In the genomic region with DNA sequence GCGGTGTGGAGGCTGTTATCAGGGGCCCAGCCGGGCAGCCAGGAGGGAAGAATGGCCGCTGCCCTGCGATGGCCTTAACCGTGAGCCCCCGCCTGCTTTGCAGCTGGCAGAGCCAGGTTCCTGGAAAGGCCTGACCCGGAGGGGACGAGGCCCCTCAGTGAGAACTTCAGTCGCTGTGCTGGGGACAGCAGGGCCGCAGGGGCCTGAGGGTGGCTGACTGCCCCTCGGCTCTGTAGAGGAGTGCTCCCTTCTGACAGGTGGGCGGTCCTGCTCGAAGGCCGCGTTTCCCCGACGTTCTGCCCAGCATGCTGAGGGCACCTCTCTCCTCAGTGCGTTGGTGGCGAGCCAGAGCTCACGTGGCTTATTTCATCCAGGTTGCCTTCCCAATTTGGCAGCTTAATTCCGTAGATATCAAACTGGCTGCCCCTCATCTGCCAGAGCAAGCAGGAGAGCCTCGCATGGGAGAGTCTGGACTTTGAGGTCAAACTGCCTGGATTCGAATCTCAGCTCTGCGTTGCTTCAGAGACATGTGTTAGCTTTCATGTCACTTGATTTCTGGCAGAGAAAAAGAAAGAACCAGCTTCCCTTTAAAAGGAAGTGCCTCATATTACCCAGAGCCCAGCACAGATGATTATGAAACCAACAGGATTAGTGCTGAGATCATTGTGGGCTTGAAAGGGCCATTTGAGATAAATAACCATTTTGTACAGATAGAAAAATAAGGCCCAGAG, we compare ENCODE assay signal across 8 cellular contexts.
DNase-seq lines count a peak whose midpoint lies in the region; ATAC-seq, FAIRE-seq and TF ChIP-seq lines count a peak whose summit lies in the region.

No MANE protein-coding gene starts in this region.

- H3K9me3 Mint-ChIP-seq in astrocyte (ENCODE audit: unreplicated experiment) = no peaks in the 10 kb centered on the region

- no peaks in the 10 kb centered on the region for H3K36me3 ChIP-seq in astrocyte (ENCODE audit: insufficient read depth, low read length)
- H3K36me3 ChIP-seq in suprapubic skin = peaks cover 5% of the 10 kb centered on the region

- H3K4me1 Mint-ChIP-seq in astrocyte (ENCODE audit: low read depth, unreplicated experiment) = peaks cover 7% of the 10 kb centered on the region

- WGBS in suprapubic skin = 75% methylated on average over 18 of the region's 24 CpGs

- TF ChIP-seq EP300 in suprapubic skin (IDR thresholded peaks at IDR 0.05) = no peak

- no peaks in the 10 kb centered on the region for H3K36me3 Mint-ChIP-seq in astrocyte (ENCODE audit: low read depth, unreplicated experiment)

- no peak for FAIRE-seq in astrocyte (lab: Jason Lieb, UNC)

- ATAC-seq in left lobe of liver (peak; percentile 70), HG03175 (IDR thresholded peaks at IDR 0.05; ENCODE audit: unreplicated experiment) (no peak), HG03469 (IDR thresholded peaks at IDR 0.05; ENCODE audit: unreplicated experiment) (no peak)

- no peaks in the 10 kb centered on the region for H3K27me3 ChIP-seq in astrocyte (ENCODE audit: insufficient read depth, low read length)
- H3K27me3 ChIP-seq in suprapubic skin = no peaks in the 10 kb centered on the region

- in situ Hi-C loops in KBM-7 (cut with MboI; ENCODE audit: low pct_unique_long_range_greater_than_20kb, low sequenced_read_pairs) = no loop called here

- no peak overlapping the region for H3K9ac ChIP-seq in astrocyte (ENCODE audit: low read length)

- TF ChIP-seq CTCF in astrocyte (IDR thresholded peaks at IDR 0.05; ENCODE audit: insufficient read depth, low read depth, low read length) = no peak
- no peak for TF ChIP-seq CTCF in suprapubic skin (IDR thresholded peaks at IDR 0.05)

- H3K79me2 ChIP-seq in astrocyte (ENCODE audit: insufficient read depth, low read length) = no peaks in the 10 kb centered on the region

- no peak overlapping the region for H3K4me2 ChIP-seq in astrocyte (ENCODE audit: low read length)

- H3K27ac ChIP-seq in astrocyte (ENCODE audit: low read depth, low read length) = no peak overlapping the region
- H3K27ac ChIP-seq in suprapubic skin = peak overlapping the region; percentile 9

- no peak overlapping the region for H2AFZ ChIP-seq in astrocyte (ENCODE audit: low read depth, low read length)

- no peaks in the 10 kb centered on the region for H3K9me3 ChIP-seq in astrocyte (ENCODE audit: insufficient read depth, low read depth, low read length)
- H3K9me3 ChIP-seq in suprapubic skin = no peaks in the 10 kb centered on the region

- H3K4me1 ChIP-seq in astrocyte (ENCODE audit: insufficient read depth, low read length) (peaks cover 15% of the 10 kb centered on the region), suprapubic skin (no peaks in the 10 kb centered on the region)

- peak; percentile 59 for DNase-seq in KBM-7
- DNase-seq in astrocyte (ENCODE audit: low read depth) = peak; percentile 61
- peak; percentile 93 for DNase-seq in left lobe of liver (ENCODE audit: low spot score)
- DNase-seq in suprapubic skin (ENCODE audit: low spot score in 2 of 2) = no peak
- no peak for DNase-seq in stimulated activated CD4-positive, alpha-beta T cell treated with anti-CD3 and anti-CD28 coated beads, Interleukin-2, amount 100 ng/mL, for 24 hours
- no peak for DNase-seq in activated T-cell treated with anti-CD3 and anti-CD28 coated beads, Interleukin-2, amount 50 U/mL, for 1 hour

- H3K27me3 Mint-ChIP-seq in astrocyte (ENCODE audit: low read depth, unreplicated experiment) = no peaks in the 10 kb centered on the region

- no peak for TF ChIP-seq POLR2A in suprapubic skin (IDR thresholded peaks at IDR 0.05)

- H3K27ac Mint-ChIP-seq in astrocyte (ENCODE audit: unreplicated experiment) = peak overlapping the region; percentile 30

- H3K4me3 ChIP-seq in astrocyte (ENCODE audit: insufficient read depth, low read depth, low read length) = no peak overlapping the region
- no peak overlapping the region for H3K4me3 ChIP-seq in suprapubic skin

- no peak overlapping the region for H3K4me3 Mint-ChIP-seq in astrocyte (ENCODE audit: unreplicated experiment)

- peaks cover 3% of the 10 kb centered on the region for H4K20me1 ChIP-seq in astrocyte (ENCODE audit: insufficient read depth, low read length)

Comparison
In these comparisons a context has a peak if more than half of its experiments do, and no peak if none do; other contexts are left out.
1. DNase-seq: peak in KBM-7 (single experiment), astrocyte (single experiment) and left lobe of liver (single experiment); none in suprapubic skin (0 of 2), stimulated activated CD4-positive, alpha-beta T cell treated with anti-CD3 and anti-CD28 coated beads, Interleukin-2, amount 100 ng/mL, for 24 hours (0 of 2) and activated T-cell treated with anti-CD3 and anti-CD28 coated beads, Interleukin-2, amount 50 U/mL, for 1 hour (single experiment).